ENCODE assay signal across 13 cellular contexts in the genomic region with DNA sequence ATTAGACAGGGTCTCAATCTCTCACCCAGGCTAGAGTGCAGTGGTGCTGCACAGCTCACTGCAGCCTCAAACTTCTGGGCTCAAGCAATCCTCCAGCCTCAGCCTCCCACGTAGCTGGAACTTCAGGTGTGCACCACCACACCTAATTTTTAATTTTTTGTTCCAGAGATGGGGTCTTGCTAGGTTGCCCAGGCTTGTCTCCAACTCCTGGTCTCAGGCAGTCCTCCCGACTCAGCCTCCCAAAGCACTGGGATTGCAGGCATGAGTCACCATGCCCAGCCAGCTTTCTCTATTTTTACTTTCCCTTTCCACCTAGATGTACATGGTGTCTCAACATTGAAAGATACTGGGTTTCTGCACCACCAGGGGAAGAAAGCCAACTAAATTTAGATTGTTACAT.
"Had no signal": no experiment of that assay in that cellular context is flagged by ENCODE, and none has a peak within 500 bp of the region (broad histone marks: within the 10 kb centered on the region; RNA-seq: fewer than 3 reads in every experiment).

No MANE protein-coding gene starts in this region.

- ATAC-seq: left lung had no signal

- H3K27ac ChIP-seq: esophagus muscularis mucosa, left lung, neutrophil, right atrium auricular region, thyroid gland had no signal

- H3K9me3 ChIP-seq: neutrophil, thyroid gland had no signal

- H3K27me3 Mint-ChIP-seq: activated B cell treated with CpG ODN at 0.5 μM for 24 hours; activated naive CD8-positive, alpha-beta T cell treated with anti-CD3 and anti-CD28 coated beads for 36 hours; memory B cell had no signal

- H3K27me3 ChIP-seq: esophagus muscularis mucosa, left lung, neutrophil, right atrium auricular region, thyroid gland had no signal

- H3K4me3 Mint-ChIP-seq: activated B cell treated with CpG ODN at 0.5 μM for 24 hours; activated naive CD8-positive, alpha-beta T cell treated with anti-CD3 and anti-CD28 coated beads for 36 hours; memory B cell had no signal

- DNase-seq: activated B cell treated with CpG ODN at 0.5 μM for 24 hours; activated CD4-positive, alpha-beta T cell treated with anti-CD3 and anti-CD28 coated beads, Interleukin-2, amount 50 U/mL, for 1 hour; activated naive CD8-positive, alpha-beta T cell treated with anti-CD3 and anti-CD28 coated beads for 36 hours; activated T-cell treated with anti-CD3 and anti-CD28 coated beads, Interleukin-2, amount 50 U/mL, for 1 hour; aorta; foreskin fibroblast; left lung; small intestine; thyroid gland had no signal

- H3K27ac Mint-ChIP-seq: activated B cell treated with CpG ODN at 0.5 μM for 24 hours; activated naive CD8-positive, alpha-beta T cell treated with anti-CD3 and anti-CD28 coated beads for 36 hours; memory B cell had no signal

- H3K4me3 ChIP-seq: esophagus muscularis mucosa, left lung, right atrium auricular region, thyroid gland had no signal

- H3K36me3 ChIP-seq: left lung, neutrophil, right atrium auricular region, thyroid gland had no signal
